Comparison of ENCODE assay signal across 8 cellular contexts in the genomic region with DNA sequence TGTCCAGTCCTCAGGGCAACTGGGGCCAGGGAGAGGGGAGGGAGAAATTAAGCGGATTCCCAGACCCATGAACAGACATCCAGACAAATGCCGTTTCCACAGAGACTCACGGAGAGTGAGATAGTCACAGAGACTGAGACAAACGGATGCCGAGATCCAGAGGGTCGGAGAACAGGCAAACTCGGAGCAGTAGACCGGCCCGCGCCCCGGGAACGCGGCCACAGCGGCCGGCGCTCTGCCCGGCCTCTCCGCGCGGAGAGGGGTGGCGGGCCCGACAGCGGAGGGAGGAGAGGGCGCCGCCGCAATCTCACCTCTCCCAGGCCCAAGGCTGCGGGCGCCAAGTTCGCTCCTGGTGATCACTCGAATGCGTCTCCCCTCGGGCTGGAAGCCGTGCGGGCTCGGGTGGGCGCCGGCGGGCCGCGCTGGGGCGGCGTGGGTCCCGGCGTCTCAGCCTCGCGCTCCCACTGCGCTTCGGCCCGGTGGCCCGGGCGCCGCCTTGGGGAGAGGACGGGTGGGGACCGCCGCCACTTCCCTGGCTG. TPM values are rescaled to one million over a fixed set of nuclear protein-coding genes. Genes with fewer than 3 reads are reported as not detected.
A peak's percentile ranks its signal among the peaks of the same experiment; 100 is the strongest.
DNase-seq lines count a peak whose midpoint lies in the region; ATAC-seq lines count a peak whose summit lies in the region.

No MANE protein-coding gene starts in this region.

- peak overlapping the region; percentile 76 to 94 for H3K9ac ChIP-seq in mucosa of rectum (ENCODE audit: low read depth in 1 of 2, low read length in 2 of 2)

- DNase-seq in AG08396 (ENCODE audit: low spot score) (peak; percentile 63), OCI-M1 (lab: John Stamatoyannopoulos, UW) (peak; percentile 66), NCI-H146 (lab: John Stamatoyannopoulos, UW) (no peak), T-helper 9 cell (no peak)

- H3K4me1 ChIP-seq in ectodermal cell (ENCODE audit: control insufficient read depth, insufficient read depth, low read length) (peaks cover 27% of the 10 kb centered on the region), mucosa of rectum (ENCODE audit: control insufficient read depth in 2 of 2, insufficient read depth in 2 of 2, low read length in 2 of 2) (peaks cover 24 to 29% of the 10 kb centered on the region in 2 donors)

- H3K27ac ChIP-seq in ectodermal cell (ENCODE audit: insufficient read depth, low read depth, low read length, poor library complexity, severe bottlenecking) (no peak overlapping the region), mucosa of rectum (ENCODE audit: low read depth in 2 of 2, low read length in 2 of 2) (peak overlapping the region; percentile 91 to 96)

- no peaks in the 10 kb centered on the region for H3K9me3 ChIP-seq in ectodermal cell (ENCODE audit: control insufficient read depth, low read length)
- H3K9me3 ChIP-seq in mucosa of rectum (ENCODE audit: control insufficient read depth in 2 of 2, low read length in 2 of 2), result no peaks in the 10 kb centered on the region

- H3K27me3 ChIP-seq in ectodermal cell (ENCODE audit: control insufficient read depth, insufficient read depth, low read length, poor library complexity, severe bottlenecking) (peaks cover 100% of the 10 kb centered on the region), mucosa of rectum (ENCODE audit: control insufficient read depth in 2 of 2, insufficient read depth in 2 of 2, low read length in 2 of 2) (peaks cover 0 to 18% of the 10 kb centered on the region in 2 donors)

- H3K4me3 ChIP-seq in ectodermal cell (ENCODE audit: insufficient read depth, low read depth, low read length), result peak overlapping the region; percentile 50
- peak overlapping the region; percentile 86 to 87 for H3K4me3 ChIP-seq in mucosa of rectum (ENCODE audit: low read length in 2 of 2)

- ATAC-seq in GM18499 (IDR thresholded peaks at IDR 0.05; ENCODE audit: insufficient read depth, unreplicated experiment) (peak; percentile 17), HG02852 (IDR thresholded peaks at IDR 0.05; ENCODE audit: unreplicated experiment) (peak; percentile 30)

- 1% methylated on average over 55 of the region's 55 CpGs for WGBS in ectodermal cell, 2 experiments

- H3K36me3 ChIP-seq in ectodermal cell (ENCODE audit: control insufficient read depth, insufficient read depth, low read length), result no peaks in the 10 kb centered on the region
- H3K36me3 ChIP-seq in mucosa of rectum (ENCODE audit: control insufficient read depth in 2 of 2, insufficient read depth in 2 of 2, low read length in 2 of 2), result no peaks in the 10 kb centered on the region

RNA-seq across cellular contexts. Expression of gene FOXD2, which starts 0.8 kb away (rescaled TPM):
- polyA plus RNA-seq in ectodermal cell (2013, experiment 1 of 4), result not detected
- polyA plus RNA-seq in ectodermal cell (2013, experiment 2 of 4), result 0.05 TPM
- polyA plus RNA-seq in ectodermal cell (2013, experiment 3 of 4), result 0.16 TPM
- polyA plus RNA-seq in ectodermal cell (2013, experiment 4 of 4), result 0.08 TPM

RNA-seq across cellular contexts. Expression of gene FOXE3, which starts 21.0 kb away (rescaled TPM):
- polyA plus RNA-seq in ectodermal cell (2013, experiment 1 of 4), result 0.26 TPM
- 0.64 TPM for polyA plus RNA-seq in ectodermal cell (2013, experiment 2 of 4)
- polyA plus RNA-seq in ectodermal cell (2013, experiment 3 of 4), result 0.37 TPM
- polyA plus RNA-seq in ectodermal cell (2013, experiment 4 of 4), result 0.57 TPM

Comparison
In these comparisons a context has a peak if more than half of its experiments do, and no peak if none do; other contexts are left out.
1. DNase-seq: peak in AG08396 (single experiment) and OCI-M1 (single experiment); none in NCI-H146 (single experiment) and T-helper 9 cell (single experiment).